In genomic region chr18:37385846-37386435, GRCh38 we compare ENCODE assay signal across 8 cellular contexts.
DNase-seq lines count a peak whose midpoint lies in the region; ATAC-seq, FAIRE-seq and TF ChIP-seq lines count a peak whose summit lies in the region.

No MANE protein-coding gene starts in this region.

- POLR2A ChIA-PET in A549 (lab: Yijun Ruan, JAX), result no interaction called here

- TF ChIP-seq CTCF in A549 (IDR thresholded peaks at IDR 0.05), result peak; percentile 64
- peak; percentile 45 for TF ChIP-seq CTCF in GM12873 (IDR thresholded peaks at IDR 0.05; ENCODE audit: insufficient read depth, low read depth, low read length, missing control alignments)
- peak; percentile 38 to 66 (median 60) for TF ChIP-seq CTCF in pancreas (IDR thresholded peaks at IDR 0.05)

- CTCF ChIA-PET in A549 (lab: Yijun Ruan, JAX), result interaction anchor here (0.8 to 1.7 kb wide), 5 partner anchors 11 to 173 kb away, joined by 3 to 5 read pairs (median 3); no protein-coding TSS in a partner anchor

- H3K9me3 ChIP-seq in A549 (no peaks in the 10 kb centered on the region), pancreas (no peaks in the 10 kb centered on the region)

- H3K4me1 ChIP-seq in A549, result no peaks in the 10 kb centered on the region
- no peaks in the 10 kb centered on the region for H3K4me1 ChIP-seq in pancreas

- H3K4me3 ChIP-seq in A549, result no peak overlapping the region
- no peak overlapping the region for H3K4me3 ChIP-seq in pancreas

- no peak for TF ChIP-seq POLR2A in A549 (IDR thresholded peaks at IDR 0.05; ENCODE audit: low read length)

- DNase-seq in A549 (ENCODE audit: low read depth in 1 of 2, low spot score in 1 of 2), result peak in 1 of 2 experiments; percentile 27
- DNase-seq in NCI-H69 (lab: John Stamatoyannopoulos, UW), result peak; percentile 73
- DNase-seq in dermis microvascular lymphatic vessel endothelial cell (ENCODE audit: low read depth in 2 of 2), result peak; percentile 25 to 49
- DNase-seq in pancreas, result no peak
- no peak for DNase-seq in DMS153 treated with DMSO at 0.1 percent for 48 hours (lab: John Stamatoyannopoulos, UW; ENCODE audit: unreplicated experiment)
- no peak for DNase-seq in stimulated activated CD4-positive, alpha-beta T cell treated with anti-CD3 and anti-CD28 coated beads, Interleukin-2, amount 100 ng/mL, for 48 hours

- H3K27me3 ChIP-seq in pancreas, result no peaks in the 10 kb centered on the region

- no peak for TF ChIP-seq EP300 in A549 (IDR thresholded peaks at IDR 0.05)

- H3K36me3 ChIP-seq in pancreas, result no peaks in the 10 kb centered on the region

- FAIRE-seq in A549 (lab: Jason Lieb, UNC) (no peak), pancreas (lab: Jason Lieb, UNC) (peak; percentile 65)

- ATAC-seq in A549 (no peak), pancreas (peak in 1 of 4 donors; percentile 50), GM21423 (IDR thresholded peaks at IDR 0.05; ENCODE audit: unreplicated experiment) (no peak)

- intact Hi-C loops in pancreas (cut with DNase I), result loop anchor here in 1 of 3 donors (5.0 kb wide), 1 partner anchor 146 kb away; no protein-coding TSS in a partner anchor

- peak; percentile 71 for TF ChIP-seq RAD21 in A549 (conservative IDR thresholded peaks at IDR 0.05 in 1 of 2, IDR thresholded peaks at IDR 0.05 in 1 of 2)

- 37% methylated on average over 5 of the region's 5 CpGs for WGBS in A549 (ENCODE audit: missing lambda C conversion rate)
- 69 to 76% methylated on average over 5 of the region's 5 CpGs for WGBS in pancreas, 2 donors

- no peak overlapping the region for H3K27ac ChIP-seq in A549
- no peak overlapping the region for H3K27ac ChIP-seq in pancreas

- no peak overlapping the region for H3K4me2 ChIP-seq in A549

TF ChIP-seq in A549, 52 proteins besides CTCF, POLR2A, EP300 and RAD21:
- TF ChIP-seq RARB (CRISPR knock-in tag; IDR thresholded peaks at IDR 0.05) (no peak), E2F6 (IDR thresholded peaks at IDR 0.05; ENCODE audit: borderline replicate concordance, low read depth) (no peak), SMC3 (IDR thresholded peaks at IDR 0.05) (peak; percentile 57)

Comparison
In these comparisons a context has a peak if more than half of its experiments do, and no peak if none do; other contexts are left out.
1. DNase-seq: peak in NCI-H69 (single experiment) and dermis microvascular lymphatic vessel endothelial cell (2 of 2); none in pancreas (0 of 6), DMS153 treated with DMSO at 0.1 percent for 48 hours (single experiment) and stimulated activated CD4-positive, alpha-beta T cell treated with anti-CD3 and anti-CD28 coated beads, Interleukin-2, amount 100 ng/mL, for 48 hours (0 of 2).
2. Peak in every context shown above with its lines, with median percentiles within 50 percentile points of each other: CTCF ChIP-seq.